ENCODE assay signal across 8 cellular contexts in genomic region chrX:119237526-119238035, GRCh38. TPM values are rescaled to one million over a fixed set of nuclear protein-coding genes. Genes with fewer than 3 reads are reported as not detected.
A peak's percentile ranks its signal among the peaks of the same experiment; 100 is the strongest.
DNase-seq lines count a peak whose midpoint lies in the region; ATAC-seq and TF ChIP-seq lines count a peak whose summit lies in the region.

No MANE protein-coding gene starts in this region.

- in situ Hi-C loops in transverse colon (cut with MboI; ENCODE audit: low pct_ligation_motif_present in 1 of 4, low pct_unique_long_range_greater_than_20kb in 1 of 4, low sequenced_read_pairs in 3 of 4): no loop called here

- WGBS in transverse colon (ENCODE audit: low coverage in 1 of 2), 2 donors: 0 to 39% methylated on average over 1 to 7 of the region's 7 CpGs

- H3K9me3 ChIP-seq in left lung: no peaks in the 10 kb centered on the region
- no peaks in the 10 kb centered on the region for H3K9me3 ChIP-seq in transverse colon

- H3K4me3 ChIP-seq in left lung (peak overlapping the region; percentile 49 to 65), transverse colon (peak overlapping the region in 3 of 4 donors; percentile 58 to 86 (median 85))

- no peak for TF ChIP-seq POLR2A in transverse colon (IDR thresholded peaks at IDR 0.05)

- peaks cover 7% of the 10 kb centered on the region for H3K36me3 Mint-ChIP-seq in activated T-cell treated with anti-CD3 and anti-CD28 coated beads, Interleukin-2, amount 50 U/mL, for 4 hours (ENCODE audit: insufficient read depth)
- H3K36me3 Mint-ChIP-seq in activated naive CD8-positive, alpha-beta T cell treated with anti-CD3 and anti-CD28 coated beads, Interleukin-2, amount 10 ng/mL, durations not matched to agents 7 days and 5 days: peaks cover 20% of the 10 kb centered on the region

- peak overlapping the region; percentile 87 for H3K4me3 Mint-ChIP-seq in activated T-cell treated with anti-CD3 and anti-CD28 coated beads, Interleukin-2, amount 50 U/mL, for 4 hours
- peak overlapping the region; percentile 99 for H3K4me3 Mint-ChIP-seq in activated naive CD8-positive, alpha-beta T cell treated with anti-CD3 and anti-CD28 coated beads, Interleukin-2, amount 10 ng/mL, durations not matched to agents 7 days and 5 days

- DNase-seq in activated T-cell treated with anti-CD3 and anti-CD28 coated beads, Interleukin-2, amount 50 U/mL, for 4 hours: no peak
- DNase-seq in activated T-cell treated with anti-CD3 and anti-CD28 coated beads for 4 hours (no peak), left lung (no peak), transverse colon (no peak), NCI-H510A treated with DMSO at 0.1 percent for 48 hours (lab: John Stamatoyannopoulos, UW) (no peak)
- DNase-seq in activated naive CD8-positive, alpha-beta T cell treated with anti-CD3 and anti-CD28 coated beads, Interleukin-2, amount 10 ng/mL, durations not matched to agents 7 days and 5 days: no peak
- DNase-seq in stimulated activated CD4-positive, alpha-beta T cell treated with anti-CD3 and anti-CD28 coated beads, Interleukin-4, amount 100 ng/mL, for 1 hour: no peak

- H3K9me3 Mint-ChIP-seq in activated T-cell treated with anti-CD3 and anti-CD28 coated beads, Interleukin-2, amount 50 U/mL, for 4 hours: no peaks in the 10 kb centered on the region
- H3K9me3 Mint-ChIP-seq in activated naive CD8-positive, alpha-beta T cell treated with anti-CD3 and anti-CD28 coated beads, Interleukin-2, amount 10 ng/mL, durations not matched to agents 7 days and 5 days: no peaks in the 10 kb centered on the region

- no peaks in the 10 kb centered on the region for H3K4me1 ChIP-seq in left lung
- H3K4me1 ChIP-seq in transverse colon: peaks cover 0 to 30% (median 11%) of the 10 kb centered on the region in 4 donors

- ATAC-seq in activated T-cell treated with anti-CD3 and anti-CD28 coated beads, Interleukin-2, amount 50 U/mL, for 4 hours: no peak
- no peak for ATAC-seq in activated naive CD8-positive, alpha-beta T cell treated with anti-CD3 and anti-CD28 coated beads, Interleukin-2, amount 10 ng/mL, durations not matched to agents 7 days and 5 days (ENCODE audit: low read depth)
- ATAC-seq in left lung (no peak), GM19023 (IDR thresholded peaks at IDR 0.05; ENCODE audit: unreplicated experiment) (no peak)

- TF ChIP-seq CTCF in left lung (IDR thresholded peaks at IDR 0.05) (no peak), transverse colon (IDR thresholded peaks at IDR 0.05) (no peak)

- H3K27me3 ChIP-seq in left lung (no peaks in the 10 kb centered on the region), transverse colon (no peaks in the 10 kb centered on the region)

- TF ChIP-seq EP300 in transverse colon (IDR thresholded peaks at IDR 0.05; ENCODE audit: low read depth): no peak

- no peaks in the 10 kb centered on the region for H3K27me3 Mint-ChIP-seq in activated T-cell treated with anti-CD3 and anti-CD28 coated beads, Interleukin-2, amount 50 U/mL, for 4 hours (ENCODE audit: low read depth)
- peaks cover 6% of the 10 kb centered on the region for H3K27me3 Mint-ChIP-seq in activated naive CD8-positive, alpha-beta T cell treated with anti-CD3 and anti-CD28 coated beads, Interleukin-2, amount 10 ng/mL, durations not matched to agents 7 days and 5 days

- H3K27ac Mint-ChIP-seq in activated naive CD8-positive, alpha-beta T cell treated with anti-CD3 and anti-CD28 coated beads, Interleukin-2, amount 10 ng/mL, durations not matched to agents 7 days and 5 days: peak overlapping the region; percentile 87

- intact Hi-C loops in left lung (cut with DNase I) (no loop called here), transverse colon (cut with DNase I; ENCODE audit: low total_unique reads) (no loop called here)

- H3K36me3 ChIP-seq in left lung (no peaks in the 10 kb centered on the region), transverse colon (no peaks in the 10 kb centered on the region)

- peaks cover 24% of the 10 kb centered on the region for H3K4me1 Mint-ChIP-seq in activated T-cell treated with anti-CD3 and anti-CD28 coated beads, Interleukin-2, amount 50 U/mL, for 4 hours (ENCODE audit: low read depth)
- H3K4me1 Mint-ChIP-seq in activated naive CD8-positive, alpha-beta T cell treated with anti-CD3 and anti-CD28 coated beads, Interleukin-2, amount 10 ng/mL, durations not matched to agents 7 days and 5 days: peaks cover 33% of the 10 kb centered on the region

- POLR2A ChIA-PET in activated naive CD8-positive, alpha-beta T cell treated with anti-CD3 and anti-CD28 coated beads, Interleukin-2, amount 10 ng/mL, durations not matched to agents 7 days and 5 days (lab: Charles Lee): interaction anchor here (1.5 kb wide), 1 partner anchor 230 kb away, joined by 3 read pairs; the partner anchor contains the start of gene SLC25A5

- peak overlapping the region in 1 of 2 donors; percentile 81 for H3K27ac ChIP-seq in left lung
- H3K27ac ChIP-seq in transverse colon: peak overlapping the region; percentile 89 to 95 (median 92)

RNA-seq across cellular contexts. Expression of gene PGRMC1, which starts 1.5 kb away (rescaled TPM):
- total RNA-seq in activated T-cell treated with anti-CD3 and anti-CD28 coated beads, Interleukin-2, amount 50 U/mL, for 4 hours: 10 to 100 TPM; 34.6 to 42.7 (median 36.7) TPM
- total RNA-seq in activated naive CD8-positive, alpha-beta T cell treated with anti-CD3 and anti-CD28 coated beads, Interleukin-2, amount 10 ng/mL, durations not matched to agents 7 days and 5 days: 10 to 100 TPM; 24.4 to 24.9 TPM
- total RNA-seq in left lung (10 to 100 TPM; 91.9 to 96.6 TPM), transverse colon (100 to 1,000 TPM in 2 of 4 donors, 10 to 100 TPM in 2; 96.7 to 213 (median 136) TPM)
